Comparison of ENCODE assay signal across 8 cellular contexts in the genomic region with DNA sequence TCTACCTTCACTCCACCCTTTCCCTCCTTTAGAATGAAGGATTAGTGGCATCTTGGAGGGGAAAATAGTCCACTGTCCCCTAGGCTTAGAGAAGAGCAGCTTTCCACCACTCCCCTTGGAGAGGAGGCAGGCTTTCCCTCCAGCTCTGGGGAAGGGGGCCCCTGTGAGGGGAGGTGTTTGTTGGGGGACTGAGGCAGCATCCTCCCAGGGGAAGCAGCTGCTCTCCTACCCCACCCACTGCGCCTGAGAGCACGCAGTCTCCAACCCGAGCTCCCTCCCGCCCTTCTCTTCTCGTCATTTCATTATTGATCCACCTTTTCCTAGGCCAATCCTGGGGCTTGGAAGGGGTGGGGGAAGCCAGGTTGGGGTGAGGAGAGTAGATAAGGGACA. TPM values are rescaled to one million over a fixed set of nuclear protein-coding genes. Genes with fewer than 3 reads are reported as not detected.
A peak's percentile ranks its signal among the peaks of the same experiment; 100 is the strongest.
DNase-seq lines count a peak whose midpoint lies in the region; ATAC-seq and TF ChIP-seq lines count a peak whose summit lies in the region.

No MANE protein-coding gene starts in this region.

- H3K27me3 Mint-ChIP-seq in Calu3 (ENCODE audit: unreplicated experiment): no peaks in the 10 kb centered on the region
- peaks cover 5% of the 10 kb centered on the region for H3K27me3 Mint-ChIP-seq in neural progenitor cell (ENCODE audit: insufficient read depth, low read depth)

- peaks cover 56% of the 10 kb centered on the region for H4K20me1 ChIP-seq in neural progenitor cell (ENCODE audit: low read depth)

- no TSS peak for BruUV-seq in Calu3 (replicated peaks; lab: Mats Ljungman, UMichigan)

- H3K9ac ChIP-seq in neural progenitor cell: peak overlapping the region; percentile 91

- H3K4me3 ChIP-seq in MG63: peak overlapping the region; percentile 90
- peak overlapping the region; percentile 89 to 94 for H3K4me3 ChIP-seq in esophagus (ENCODE audit: low read depth in 1 of 2, low read length in 2 of 2)
- peak overlapping the region; percentile 99 for H3K4me3 ChIP-seq in neural progenitor cell
- H3K4me3 ChIP-seq in aorta (ENCODE audit: low read length in 2 of 2): peak overlapping the region; percentile 7 to 84

- DNase-seq in Calu3 (peak; percentile 44), MG63 (peak; percentile 16), neural progenitor cell (ENCODE audit: low spot score) (peak; percentile 82), aorta (peak in 1 of 2 donors; percentile 48), GDM1 (lab: John Stamatoyannopoulos, UW) (no peak)
- DNase-seq in activated CD8-positive, alpha-beta memory T cell treated with anti-CD3 and anti-CD28 coated beads, Interleukin-2, amount 50 U/mL, for 48 hours: peak; percentile 67

- peaks cover 59% of the 10 kb centered on the region for H3F3A ChIP-seq in neural progenitor cell (ENCODE audit: low read depth)

- ATAC-seq in aorta (ENCODE audit: low FRiP score): no peak
- no peak for ATAC-seq in HG03039 (IDR thresholded peaks at IDR 0.05; ENCODE audit: unreplicated experiment)

- H3K9me3 Mint-ChIP-seq in Calu3 (ENCODE audit: low read depth, unreplicated experiment): no peaks in the 10 kb centered on the region
- H3K9me3 Mint-ChIP-seq in neural progenitor cell: no peaks in the 10 kb centered on the region

- H3K79me2 ChIP-seq in neural progenitor cell (ENCODE audit: low read depth): peaks cover 62% of the 10 kb centered on the region

- 0% methylated on average over 5 of the region's 5 CpGs for WGBS in esophagus, 2 donors
- WGBS in aorta, 2 donors: 0 to 1% methylated on average over 5 of the region's 5 CpGs

- H3K9me3 ChIP-seq in MG63 (no peaks in the 10 kb centered on the region), esophagus (ENCODE audit: control insufficient read depth in 2 of 2, insufficient read depth in 1 of 2, low read depth in 1 of 2, low read length in 1 of 2) (no peaks in the 10 kb centered on the region), neural progenitor cell (ENCODE audit: low read depth) (no peaks in the 10 kb centered on the region), aorta (ENCODE audit: control insufficient read depth, low read length) (no peaks in the 10 kb centered on the region)

- intact Hi-C loops in Calu3 (cut with micrococcal nuclease; ENCODE audit: unreplicated experiment) (loop anchor here (5.0 kb wide), 1 partner anchor 35 kb away; a partner anchor contains a TSS), aorta (cut with DNase I) (loop anchor here (1.0 to 5.0 kb wide), 3 partner anchors 35 to 50 kb away; a partner anchor contains a TSS)

- H3K27ac Mint-ChIP-seq in Calu3 (ENCODE audit: unreplicated experiment) (peak overlapping the region; percentile 72), neural progenitor cell (peak overlapping the region; percentile 28)

- H2AFZ ChIP-seq in neural progenitor cell (replicated peaks): no peak overlapping the region

- peak overlapping the region; percentile 88 for H3K4me3 Mint-ChIP-seq in Calu3 (ENCODE audit: low read depth, unreplicated experiment)
- H3K4me3 Mint-ChIP-seq in neural progenitor cell: peak overlapping the region; percentile 94

- TF ChIP-seq CTCF in Calu3 (IDR thresholded peaks at IDR 0.05; ENCODE audit: unreplicated experiment): no peak
- TF ChIP-seq CTCF in neural progenitor cell (IDR thresholded peaks at IDR 0.05): no peak

- peaks cover 22% of the 10 kb centered on the region for H3K4me1 Mint-ChIP-seq in Calu3 (ENCODE audit: low read depth, unreplicated experiment)
- H3K4me1 Mint-ChIP-seq in neural progenitor cell: peaks cover 51% of the 10 kb centered on the region

- H3K4me2 ChIP-seq in neural progenitor cell: peak overlapping the region; percentile 87

- H3K36me3 Mint-ChIP-seq in Calu3 (ENCODE audit: insufficient read depth, unreplicated experiment) (peaks cover 50% of the 10 kb centered on the region), neural progenitor cell (peaks cover 4% of the 10 kb centered on the region)

- no peaks in the 10 kb centered on the region for H3K27me3 ChIP-seq in MG63
- no peaks in the 10 kb centered on the region for H3K27me3 ChIP-seq in esophagus (ENCODE audit: control insufficient read depth in 1 of 2, insufficient read depth in 2 of 2, low read length in 2 of 2)
- H3K27me3 ChIP-seq in neural progenitor cell: no peaks in the 10 kb centered on the region
- H3K27me3 ChIP-seq in aorta (ENCODE audit: control insufficient read depth in 1 of 2, insufficient read depth in 2 of 2, low read length in 1 of 2): no peaks in the 10 kb centered on the region

- peaks cover 16% of the 10 kb centered on the region for H3K36me3 ChIP-seq in MG63
- no peaks in the 10 kb centered on the region for H3K36me3 ChIP-seq in esophagus (ENCODE audit: control insufficient read depth in 2 of 2, insufficient read depth in 2 of 2, low read length in 1 of 2)
- peaks cover 13% of the 10 kb centered on the region for H3K36me3 ChIP-seq in neural progenitor cell
- no peaks in the 10 kb centered on the region for H3K36me3 ChIP-seq in aorta (ENCODE audit: control insufficient read depth in 1 of 2, insufficient read depth in 2 of 2, low read length in 1 of 2)

- H3K4me1 ChIP-seq in esophagus (ENCODE audit: control insufficient read depth in 2 of 2, insufficient read depth in 2 of 2, low read length in 1 of 2): peaks cover 6 to 8% of the 10 kb centered on the region in 2 donors
- peaks cover 49% of the 10 kb centered on the region for H3K4me1 ChIP-seq in neural progenitor cell
- peaks cover 2 to 11% of the 10 kb centered on the region in 2 donors for H3K4me1 ChIP-seq in aorta (ENCODE audit: control insufficient read depth in 1 of 2, insufficient read depth in 2 of 2, low read length in 2 of 2)

- CTCF ChIA-PET in Calu3 (lab: Charles Lee): no interaction called here

- H3K27ac ChIP-seq in esophagus (ENCODE audit: low read depth in 2 of 2, low read length in 1 of 2) (peak overlapping the region; percentile 84 to 88), neural progenitor cell (peak overlapping the region; percentile 82), aorta (ENCODE audit: low read depth in 1 of 2, low read length in 2 of 2) (peak overlapping the region in 1 of 2 donors; percentile 34)

RNA-seq across cellular contexts. Expression of a gene that starts 1.4 kb away (rescaled TPM):
- total RNA-seq in Calu3 (2022) (58.1 and 61.8 TPM in 2 replicates), neural progenitor cell (ENCODE audit: low replicate concordance) (63.6 and 73.8 TPM in 2 replicates), aorta (100 to 1,000 TPM; 105 to 114 TPM)
- 6.5 and 11.9 TPM in 2 replicates for total RNA-seq in MG63 (2014; rRNA removed; shearing (Covaris generic); ENCODE audit: low replicate concordance)
- polyA plus RNA-seq in esophagus (1 to 10 TPM; 6.4 to 8.5 TPM), aorta (10 to 100 TPM in 1 of 2 donors, 1 to 10 TPM in 1; 5.6 to 15.1 TPM)

RNA-seq across cellular contexts. Expression of a gene that starts 36.3 kb away (rescaled TPM):
- total RNA-seq in Calu3 (2022): 145 and 151 TPM in 2 replicates
- total RNA-seq in MG63 (2014; rRNA removed; shearing (Covaris generic); ENCODE audit: low replicate concordance): 113 and 709 TPM in 2 replicates
- polyA plus RNA-seq in esophagus: 100 to 1,000 TPM; 152 to 237 TPM
- 42.6 and 113 TPM in 2 replicates for total RNA-seq in neural progenitor cell (ENCODE audit: low replicate concordance)
- 100 to 1,000 TPM in 1 of 2 donors, 10 to 100 TPM in 1; 98.4 to 107 TPM for total RNA-seq in aorta
- polyA plus RNA-seq in aorta: 100 to 1,000 TPM; 118 to 256 TPM

Comparison
In these comparisons a context has a peak if more than half of its experiments do, and no peak if none do; other contexts are left out.
1. H3K4me3 ChIP-seq: peak in every context shown above with its lines; median percentile 99 in neural progenitor cell; 92 in esophagus; 90 in MG63; 46 in aorta.